Comparison of ENCODE assay signal across 14 cellular contexts in genomic region chr19:10742494-10742893, GRCh38. TPM values are rescaled to one million over a fixed set of nuclear protein-coding genes. Genes with fewer than 3 reads are reported as not detected.
DNase-seq lines count a peak whose midpoint lies in the region; ATAC-seq and TF ChIP-seq lines count a peak whose summit lies in the region.
"Had no signal": no experiment of that assay in that cellular context is flagged by ENCODE, and none has a peak within 500 bp of the region (broad histone marks: within the 10 kb centered on the region; RNA-seq: fewer than 3 reads in every experiment).

No MANE protein-coding gene starts in this region.

- TF ChIP-seq EP300 in upper lobe of left lung (IDR thresholded peaks at IDR 0.05): no peak

- DNase-seq in heart left ventricle: no peak
- no peak for DNase-seq in Right ventricle myocardium inferior (ENCODE audit: missing footprints)
- DNase-seq in lung microvascular endothelial cell (ENCODE audit: low read depth in 2 of 2): peak; percentile 69 to 75
- DNase-seq in upper lobe of left lung: no peak
- DNase-seq in NCI-H187 (lab: John Stamatoyannopoulos, UW): no peak
- DNase-seq in SHP77 treated with DMSO at 0.1 percent for 48 hours (lab: John Stamatoyannopoulos, UW): no peak
- DNase-seq in thyroid gland: no peak
- DNase-seq: activated CD4-positive, alpha-beta T cell treated with anti-CD3 and anti-CD28 coated beads, Interleukin-2, amount 50 U/mL, for 48 hours; DMS79 treated with DMSO at 0.1 percent for 48 hours; NCI-H146; NCI-H69; testis had no signal

- no peak overlapping the region for H3K4me3 Mint-ChIP-seq in dendritic cell treated with granulocyte-macrophage colony-stimulating factor and Interleukin-4, amounts not matched to agents 40 ng/mL and 50 ng/mL, for 4 days

- ATAC-seq in heart left ventricle: peak in 3 of 4 donors; percentile 22 to 49 (median 39)
- ATAC-seq in Right ventricle myocardium inferior: no peak
- no peak for ATAC-seq in upper lobe of left lung (ENCODE audit: low FRiP score in 2 of 2)

- H3K4me1 Mint-ChIP-seq in dendritic cell treated with granulocyte-macrophage colony-stimulating factor and Interleukin-4, amounts not matched to agents 40 ng/mL and 50 ng/mL, for 4 days (ENCODE audit: low read depth): peaks cover 76% of the 10 kb centered on the region

- TF ChIP-seq CTCF in heart left ventricle (IDR thresholded peaks at IDR 0.05) (no peak), upper lobe of left lung (IDR thresholded peaks at IDR 0.05) (no peak), thyroid gland (IDR thresholded peaks at IDR 0.05) (no peak)

- H3K36me3 ChIP-seq in heart left ventricle (no peaks in the 10 kb centered on the region), upper lobe of left lung (no peaks in the 10 kb centered on the region), thyroid gland (no peaks in the 10 kb centered on the region)

- H3K27ac Mint-ChIP-seq in dendritic cell treated with granulocyte-macrophage colony-stimulating factor and Interleukin-4, amounts not matched to agents 40 ng/mL and 50 ng/mL, for 4 days: peak overlapping the region; percentile 34

- intact Hi-C loops in heart left ventricle (cut with DNase I) (no loop called here), Right ventricle myocardium inferior (cut with DNase I) (no loop called here), thyroid gland (cut with DNase I) (no loop called here)
- intact Hi-C loops in dendritic cell treated with granulocyte-macrophage colony-stimulating factor and Interleukin-4, amounts not matched to agents 40 ng/mL and 50 ng/mL, for 4 days (cut with micrococcal nuclease): no loop called here

- H3K4me1 ChIP-seq in heart left ventricle: peaks cover 0 to 79% (median 47%) of the 10 kb centered on the region in 12 donors
- H3K4me1 ChIP-seq in upper lobe of left lung: peaks cover 48 to 94% (median 67%) of the 10 kb centered on the region in 4 donors
- H3K4me1 ChIP-seq in thyroid gland: peaks cover 26 to 37% of the 10 kb centered on the region in 2 donors

- 34 to 54% (median 37%) methylated on average over 2 to 4 of the region's 4 CpGs for WGBS in heart left ventricle, 4 donors
- 47 to 84% methylated on average over 3 to 4 of the region's 4 CpGs for WGBS in upper lobe of left lung, 2 donors
- WGBS in thyroid gland, 2 donors: 72 to 74% methylated on average over 4 of the region's 4 CpGs

- peaks cover 0 to 14% (median 0%) of the 10 kb centered on the region in 12 donors for H3K9me3 ChIP-seq in heart left ventricle
- no peaks in the 10 kb centered on the region for H3K9me3 ChIP-seq in upper lobe of left lung
- H3K9me3 ChIP-seq in thyroid gland: no peaks in the 10 kb centered on the region
- H3K9me3 ChIP-seq: testis had no signal

- TF ChIP-seq POLR2A in heart left ventricle (IDR thresholded peaks at IDR 0.05) (no peak), upper lobe of left lung (IDR thresholded peaks at IDR 0.05) (no peak), thyroid gland (IDR thresholded peaks at IDR 0.05) (no peak)

- H3K4me3 ChIP-seq in heart left ventricle (no peak overlapping the region), upper lobe of left lung (no peak overlapping the region), thyroid gland (replicated peaks in 1 of 3) (no peak overlapping the region)
- H3K4me3 ChIP-seq: lung, testis had no signal

- H3K27me3 Mint-ChIP-seq in dendritic cell treated with granulocyte-macrophage colony-stimulating factor and Interleukin-4, amounts not matched to agents 40 ng/mL and 50 ng/mL, for 4 days: no peaks in the 10 kb centered on the region

- H3K27me3 ChIP-seq in heart left ventricle: no peaks in the 10 kb centered on the region
- H3K27me3 ChIP-seq in upper lobe of left lung: no peaks in the 10 kb centered on the region
- H3K27me3 ChIP-seq in thyroid gland: no peaks in the 10 kb centered on the region
- H3K27me3 ChIP-seq: testis had no signal

- no peaks in the 10 kb centered on the region for H3K9me3 Mint-ChIP-seq in dendritic cell treated with granulocyte-macrophage colony-stimulating factor and Interleukin-4, amounts not matched to agents 40 ng/mL and 50 ng/mL, for 4 days

- peaks cover 21% of the 10 kb centered on the region for H3K36me3 Mint-ChIP-seq in dendritic cell treated with granulocyte-macrophage colony-stimulating factor and Interleukin-4, amounts not matched to agents 40 ng/mL and 50 ng/mL, for 4 days (ENCODE audit: low read depth)

- peak overlapping the region in 5 of 12 donors; percentile 25 to 64 (median 34) for H3K27ac ChIP-seq in heart left ventricle
- H3K27ac ChIP-seq in upper lobe of left lung: peak overlapping the region; percentile 16 to 91 (median 78)
- H3K27ac ChIP-seq in thyroid gland: no peak overlapping the region
- H3K27ac ChIP-seq: testis had no signal

RNA-seq across cellular contexts. Expression of gene DNM2, which starts 24.6 kb away (rescaled TPM):
- total RNA-seq in heart left ventricle (100 to 1,000 TPM in 8 of 9 donors, 10 to 100 TPM in 1; 98.9 to 204 (median 137) TPM), Right ventricle myocardium inferior (177 TPM), lung microvascular endothelial cell (68.0 and 74.6 TPM in 2 replicates), upper lobe of left lung (100 to 1,000 TPM; 238 to 744 (median 318) TPM), thyroid gland (100 to 1,000 TPM in 3 of 4 donors, 10 to 100 TPM in 1; 95.1 to 155 (median 120) TPM)
- polyA plus RNA-seq in heart left ventricle: 100 to 1,000 TPM in 1 of 2 donors, 10 to 100 TPM in 1; 98.9 to 118 TPM

RNA-seq across cellular contexts. Expression of gene QTRT1, which starts 41.3 kb away (rescaled TPM):
- total RNA-seq in heart left ventricle (10 to 100 TPM; 16.6 to 31.8 (median 25.7) TPM), Right ventricle myocardium inferior (28.0 TPM), lung microvascular endothelial cell (17.7 and 20.0 TPM in 2 replicates), upper lobe of left lung (10 to 100 TPM; 11.0 to 85.9 (median 32.5) TPM), thyroid gland (10 to 100 TPM; 26.2 to 63.3 (median 37.4) TPM)
- 10 to 100 TPM; 32.1 to 46.6 TPM for polyA plus RNA-seq in heart left ventricle

Comparison
In these comparisons a context has a peak if more than half of its experiments do, and no peak if none do; other contexts are left out.
1. ATAC-seq: peak in heart left ventricle (3 of 4); none in Right ventricle myocardium inferior (single experiment) and upper lobe of left lung (0 of 2).
2. DNase-seq: peak in lung microvascular endothelial cell (2 of 2); none in heart left ventricle (0 of 5), Right ventricle myocardium inferior (single experiment), upper lobe of left lung (0 of 2), NCI-H187 (0 of 2), SHP77 treated with DMSO at 0.1 percent for 48 hours (single experiment) and thyroid gland (0 of 2).
3. H3K27ac ChIP-seq: peak in upper lobe of left lung (4 of 4); none in thyroid gland (0 of 3).